Comparison of ENCODE assay signal across 22 cellular contexts in genomic region chr5:92835712-92836111, GRCh38.
DNase-seq lines count a peak whose midpoint lies in the region; ATAC-seq and TF ChIP-seq lines count a peak whose summit lies in the region.
"Had no signal": no experiment of that assay in that cellular context is flagged by ENCODE, and none has a peak within 500 bp of the region (broad histone marks: within the 10 kb centered on the region; RNA-seq: fewer than 3 reads in every experiment).

No MANE protein-coding gene starts in this region.

- H4K8ac ChIP-seq in IMR-90 (ENCODE audit: low read depth in 2 of 2, low read length in 2 of 2) (peak overlapping the region in 1 of 2 experiments; percentile 44; a peak in 3 of 4 replicates), neuronal stem cell (ENCODE audit: low read depth, low read length) (no peak overlapping the region)

- H3K4me1 ChIP-seq in IMR-90 (ENCODE audit: control insufficient read depth, insufficient read depth, low read length), result peaks cover 9% of the 10 kb centered on the region
- H3K4me1 ChIP-seq in neuronal stem cell (ENCODE audit: control insufficient read depth in 2 of 2, insufficient read depth in 1 of 2, low read depth in 1 of 2, low read length in 2 of 2), result no peaks in the 10 kb centered on the region
- no peaks in the 10 kb centered on the region for H3K4me1 ChIP-seq in breast epithelium
- peaks cover 0 to 4% (median 0%) of the 10 kb centered on the region in 4 donors for H3K4me1 ChIP-seq in esophagus muscularis mucosa
- H3K4me1 ChIP-seq: BE2C had no signal

- H3K36me3 ChIP-seq in IMR-90 (ENCODE audit: control insufficient read depth, insufficient read depth, low read length) (no peaks in the 10 kb centered on the region), neuronal stem cell (replicated peaks in 1 of 2; ENCODE audit: control insufficient read depth in 2 of 2, insufficient read depth in 2 of 2, low read length in 2 of 2) (no peaks in the 10 kb centered on the region), breast epithelium (no peaks in the 10 kb centered on the region), esophagus muscularis mucosa (no peaks in the 10 kb centered on the region)
- H3K36me3 ChIP-seq: BE2C had no signal

- no peak overlapping the region for H2AK9ac ChIP-seq in IMR-90 (replicated peaks; ENCODE audit: low read depth, low read length, poor library complexity)

- H3K9me1 ChIP-seq in IMR-90 (ENCODE audit: insufficient read depth, low read length), result no peaks in the 10 kb centered on the region; the same call in 1 of the 2 replicates

- TF ChIP-seq POLR2A in IMR-90 (IDR thresholded peaks at IDR 0.05; ENCODE audit: low read depth, low read length), result no peak
- no peak for TF ChIP-seq POLR2A in breast epithelium (IDR thresholded peaks at IDR 0.05)
- TF ChIP-seq POLR2A in esophagus muscularis mucosa (IDR thresholded peaks at IDR 0.05; ENCODE audit: low read depth), result no peak

- TF ChIP-seq CTCF in IMR-90 (conservative IDR thresholded peaks at IDR 0.05; ENCODE audit: low read depth, low read length), result no peak
- TF ChIP-seq CTCF in fibroblast of villous mesenchyme (IDR thresholded peaks at IDR 0.05; ENCODE audit: insufficient read depth, low read depth, low read length), result no peak
- TF ChIP-seq CTCF in breast epithelium (IDR thresholded peaks at IDR 0.05), result no peak
- no peak for TF ChIP-seq CTCF in esophagus muscularis mucosa (IDR thresholded peaks at IDR 0.05)

- peaks cover 4% of the 10 kb centered on the region; the same call in 1 of the 2 replicates for H3K9me3 ChIP-seq in IMR-90 (ENCODE audit: control insufficient read depth, insufficient read depth, low read length)
- peaks cover 6 to 7% of the 10 kb centered on the region in 2 donors for H3K9me3 ChIP-seq in neuronal stem cell (replicated peaks in 1 of 2; ENCODE audit: control insufficient read depth in 2 of 2, insufficient read depth in 1 of 2, low read depth in 1 of 2, low read length in 2 of 2)
- peaks cover 3 to 6% of the 10 kb centered on the region in 2 donors for H3K9me3 ChIP-seq in breast epithelium
- H3K9me3 ChIP-seq in esophagus muscularis mucosa, result peaks cover 0 to 2% (median under 1%) of the 10 kb centered on the region in 4 donors
- H3K9me3 ChIP-seq: BE2C had no signal

- H2AFZ ChIP-seq in IMR-90 (replicated peaks; ENCODE audit: low read length, poor library complexity) (peak overlapping the region; percentile 27), neuronal stem cell (ENCODE audit: low read length) (peak overlapping the region; percentile 13)

- BruUV-seq in IMR-90 (replicated peaks; lab: Mats Ljungman, UMichigan), result no TSS peak

- H4K20me1 ChIP-seq in IMR-90 (ENCODE audit: insufficient read depth, low read length), result no peaks in the 10 kb centered on the region; the same call in 1 of the 2 replicates

- intact Hi-C loops in IMR-90 (cut with micrococcal nuclease) (loop anchor here (5.0 to 10.0 kb wide), 3 partner anchors 148 to 742 kb away; no protein-coding TSS in a partner anchor), breast epithelium (cut with DNase I; ENCODE audit: low total_unique reads) (no loop called here), esophagus muscularis mucosa (cut with DNase I) (no loop called here)

- H2AK5ac ChIP-seq in IMR-90 (ENCODE audit: low read depth, low read length) (peak overlapping the region; percentile 89; the same call in 1 of the 2 replicates), neuronal stem cell (ENCODE audit: low read depth, low read length) (no peak overlapping the region)

- H3K56ac ChIP-seq in IMR-90 (ENCODE audit: extremely low read depth, insufficient read depth, low read length), result peak overlapping the region; percentile 29; the same call in 1 of the 2 replicates

- no peak for ATAC-seq in IMR-90 (ENCODE audit: low read depth)
- ATAC-seq: GM12878, HCT116 had no signal

- H2BK15ac ChIP-seq in IMR-90 (ENCODE audit: low read depth, low read length), result peak overlapping the region; percentile 77; the same call in 1 of the 3 replicates
- H2BK15ac ChIP-seq in neuronal stem cell (ENCODE audit: low read length), result no peak overlapping the region

- TF ChIP-seq EP300 in esophagus muscularis mucosa (IDR thresholded peaks at IDR 0.05), result no peak

- no peak overlapping the region for H3K23ac ChIP-seq in IMR-90 (ENCODE audit: low read depth, low read length)
- H3K23ac ChIP-seq in neuronal stem cell (ENCODE audit: low read depth, low read length, poor library complexity), result no peak overlapping the region

- H2BK20ac ChIP-seq in IMR-90 (ENCODE audit: low read depth, low read length), result peak overlapping the region; percentile 54

- in situ Hi-C loops in IMR-90 (cut with MboI; ENCODE audit: low sequenced_read_pairs), result no loop called here

- no CpG with 5 or more reads among the region's 1 CpG for WGBS in IMR-90 (ENCODE audit: extremely low coverage in 2 of 2, insufficient read length in 1 of 2), 2 experiments
- WGBS in neuronal stem cell (ENCODE audit: extremely low coverage in 2 of 2, insufficient read length in 2 of 2, insufficient replicate concordance in 1 of 2), 2 donors, result no CpG with 5 or more reads among the region's 1 CpG
- WGBS in esophagus muscularis mucosa, result 0% methylated on average over 1 of the region's 1 CpG

- H2BK120ac ChIP-seq in IMR-90 (ENCODE audit: low read depth, low read length), result peak overlapping the region; percentile 88
- no peak overlapping the region for H2BK120ac ChIP-seq in neuronal stem cell (ENCODE audit: low read depth, low read length)

- peak overlapping the region; percentile 77 for H4K91ac ChIP-seq in IMR-90 (ENCODE audit: insufficient read depth, low read depth, low read length)
- H4K91ac ChIP-seq in neuronal stem cell (ENCODE audit: low read depth, low read length, poor library complexity), result no peak overlapping the region

- H2BK5ac ChIP-seq in IMR-90 (ENCODE audit: low read depth, low read length, poor library complexity, severe bottlenecking) (peak overlapping the region; percentile 66), neuronal stem cell (ENCODE audit: low read length) (no peak overlapping the region)

- CTCF ChIA-PET in IMR-90 (lab: Yijun Ruan, JAX), result no interaction called here

- DNase-seq in IMR-90 (no peak), amniotic epithelial cell (ENCODE audit: low read depth) (peak; percentile 55), fibroblast of villous mesenchyme (ENCODE audit: low read depth) (peak; percentile 55), neuronal stem cell (ENCODE audit: low spot score) (no peak), breast epithelium (ENCODE audit: low spot score in 2 of 2) (no peak), esophagus muscularis mucosa (ENCODE audit: extremely low spot score) (no peak), middle frontal gyrus (ENCODE audit: extremely low spot score, low spot score) (no peak)
- DNase-seq: ACHN; BE2C; C1 segment of cervical spinal cord; CD4-positive, CD25-positive, alpha-beta regulatory T cell; CD8-positive, alpha-beta memory T cell; COR-L47; DMS 273 treated with DMSO at 0.1 percent for 48 hours; DMS53; DND-41; EL; GOT3; H7; HFFc6 had no signal

- dilution Hi-C loops in IMR-90 (cut with HindIII; ENCODE audit: low sequenced_read_pairs, unreplicated experiment), result no loop called here

- TF ChIP-seq RAD21 in IMR-90 (IDR thresholded peaks at IDR 0.05; ENCODE audit: low read length), result no peak

- H3K4ac ChIP-seq in IMR-90 (ENCODE audit: low read depth, low read length), result peak overlapping the region; percentile 85
- no peak overlapping the region for H3K4ac ChIP-seq in neuronal stem cell (ENCODE audit: low read length)

- 0 out of 2 replicates have a peak overlapping the region, but pooled peaks have one; percentile 48 for H3K14ac ChIP-seq in IMR-90 (replicated peaks; ENCODE audit: low read depth, low read length)
- no peak overlapping the region for H3K14ac ChIP-seq in neuronal stem cell (ENCODE audit: low read length)

- H3K27me3 ChIP-seq in IMR-90 (ENCODE audit: control insufficient read depth, insufficient read depth, low read length) (no peaks in the 10 kb centered on the region), neuronal stem cell (ENCODE audit: control insufficient read depth in 3 of 3, insufficient read depth in 3 of 3, low read depth in 1 of 3, low read length in 3 of 3) (no peaks in the 10 kb centered on the region), breast epithelium (no peaks in the 10 kb centered on the region), esophagus muscularis mucosa (no peaks in the 10 kb centered on the region)
- H3K27me3 ChIP-seq: BE2C had no signal

- no peaks in the 10 kb centered on the region for H3K79me1 ChIP-seq in IMR-90 (ENCODE audit: low read depth in 1 of 2, low read length in 2 of 2)
- no peaks in the 10 kb centered on the region for H3K79me1 ChIP-seq in neuronal stem cell (ENCODE audit: low read depth, low read length)

- H3K4me3 ChIP-seq in IMR-90 (ENCODE audit: insufficient read depth, low read depth, low read length), result no peak overlapping the region
- no peak overlapping the region for H3K4me3 ChIP-seq in fibroblast of villous mesenchyme (ENCODE audit: low read depth, low read length)
- H3K4me3 ChIP-seq in neuronal stem cell (ENCODE audit: low read length in 2 of 2), result no peak overlapping the region
- no peak overlapping the region for H3K4me3 ChIP-seq in breast epithelium
- H3K4me3 ChIP-seq in esophagus muscularis mucosa, result no peak overlapping the region
- H3K4me3 ChIP-seq: GM12878 had no signal

- H3K9ac ChIP-seq in IMR-90 (ENCODE audit: low read depth, low read length), result no peak overlapping the region
- no peak overlapping the region for H3K9ac ChIP-seq in neuronal stem cell (ENCODE audit: low read depth, low read length, poor library complexity)

- H3K4me2 ChIP-seq in IMR-90 (ENCODE audit: low read depth, low read length), result no peak overlapping the region
- H3K4me2 ChIP-seq in neuronal stem cell (ENCODE audit: insufficient read depth, low read length, poor library complexity, severe bottlenecking), result no peak overlapping the region

- H3K27ac ChIP-seq in IMR-90 (ENCODE audit: insufficient read depth, low read length) (peak overlapping the region; percentile 54; the same call in 1 of the 2 replicates), neuronal stem cell (replicated peaks; ENCODE audit: low read length) (no peak overlapping the region), breast epithelium (no peak overlapping the region), esophagus muscularis mucosa (replicated peaks in 1 of 4) (no peak overlapping the region)

- POLR2A ChIA-PET in IMR-90 (lab: Charles Lee; ENCODE audit: unreplicated experiment), result no interaction called here

- H4K5ac ChIP-seq in IMR-90 (ENCODE audit: low read depth, low read length), result peak overlapping the region; percentile 84

- H2BK12ac ChIP-seq in neuronal stem cell (ENCODE audit: low read length), result no peak overlapping the region

- H3K18ac ChIP-seq in IMR-90 (ENCODE audit: low read depth, low read length), result peak overlapping the region; percentile 84
- no peak overlapping the region for H3K18ac ChIP-seq in neuronal stem cell (ENCODE audit: low read length)

TF ChIP-seq in IMR-90, 13 proteins besides CTCF, POLR2A, EP300 and RAD21:
- TF ChIP-seq MAFK (IDR thresholded peaks at IDR 0.05; ENCODE audit: low read depth, low read length) (peak; percentile 58), RCOR1 (IDR thresholded peaks at IDR 0.05; ENCODE audit: insufficient replicate concordance, low read length) (no peak)

Comparison
In these comparisons a context has a peak if more than half of its experiments do, and no peak if none do; other contexts are left out.
1. DNase-seq: peak in amniotic epithelial cell (single experiment) and fibroblast of villous mesenchyme (single experiment); none in IMR-90 (single experiment), neuronal stem cell (single experiment), breast epithelium (0 of 2), esophagus muscularis mucosa (single experiment) and middle frontal gyrus (single experiment).